In genomic region chr17:81703747-81704654, GRCh38 we compare ENCODE assay signal across 8 cellular contexts. TPM values are rescaled to one million over a fixed set of nuclear protein-coding genes. Genes with fewer than 3 reads are reported as not detected.
DNase-seq lines count a peak whose midpoint lies in the region; ATAC-seq, FAIRE-seq and TF ChIP-seq lines count a peak whose summit lies in the region.

No MANE protein-coding gene starts in this region.

- H3K27me3 ChIP-seq in BJ (ENCODE audit: control insufficient read depth, insufficient read depth, low read length) (no peaks in the 10 kb centered on the region), K562 (ENCODE audit: control insufficient read depth in 2 of 2, insufficient read depth in 2 of 2, low read length in 2 of 2) (no peaks in the 10 kb centered on the region), lung (ENCODE audit: control insufficient read depth, insufficient read depth) (no peaks in the 10 kb centered on the region), vagina (no peaks in the 10 kb centered on the region)

- peaks cover 14 to 70% of the 10 kb centered on the region in 2 experiments; a peak in 4 of 5 replicates for H3K4me1 ChIP-seq in K562 (replicated peaks in 1 of 2; ENCODE audit: control insufficient read depth in 2 of 2, insufficient read depth in 2 of 2, low read length in 2 of 2)
- peaks cover 0 to 10% of the 10 kb centered on the region in 2 donors for H3K4me1 ChIP-seq in lung (ENCODE audit: control insufficient read depth in 2 of 2, insufficient read depth in 2 of 2, low read length in 2 of 2)
- peaks cover 34% of the 10 kb centered on the region for H3K4me1 ChIP-seq in vagina

- H3K4me3 ChIP-seq in BJ (ENCODE audit: low read depth, low read length) = peak overlapping the region; percentile 62
- H3K4me3 ChIP-seq in K562 = peak overlapping the region; percentile 99
- peak overlapping the region; percentile 67 for H3K4me3 ChIP-seq in lung
- peak overlapping the region; percentile 80 to 96 for H3K4me3 ChIP-seq in vagina

- H3K27ac ChIP-seq in K562 (ENCODE audit: extremely low read depth, low read depth, low read length) = peak overlapping the region; percentile 90
- H3K27ac ChIP-seq in lung (ENCODE audit: low read depth in 1 of 2, low read length in 1 of 2) = peak overlapping the region; percentile 92 to 96
- peak overlapping the region; percentile 83 for H3K27ac ChIP-seq in vagina

- H3K9me1 ChIP-seq in K562 (ENCODE audit: control insufficient read depth, insufficient read depth, low read length) = peaks cover 2% of the 10 kb centered on the region

- TSS peak; percentile 50 for BruUV-seq in K562 (replicated peaks; lab: Mats Ljungman, UMichigan)

- no peak for TF ChIP-seq EP300 in K562 (IDR thresholded peaks at IDR 0.05; ENCODE audit: low read length)

- intact Hi-C loops in K562 (cut with micrococcal nuclease) = loop anchor here (5.0 kb wide), 1 partner anchor 37 kb away; the partner anchor contains the start of genes CCDC137 and OXLD1
- intact Hi-C loops in vagina (cut with DNase I) = no loop called here

- H4K20me1 ChIP-seq in K562 (replicated peaks; ENCODE audit: control insufficient read depth, insufficient read depth, low read length) = peaks cover 13% of the 10 kb centered on the region

- H3K36me3 ChIP-seq in BJ (ENCODE audit: control insufficient read depth, insufficient read depth, low read length) (peaks cover 35% of the 10 kb centered on the region), K562 (ENCODE audit: control insufficient read depth, insufficient read depth, low read length) (peaks cover 81% of the 10 kb centered on the region), lung (ENCODE audit: control insufficient read depth in 2 of 2, insufficient read depth in 2 of 2, low read length in 2 of 2) (peaks cover 0 to 39% of the 10 kb centered on the region in 2 donors), vagina (peaks cover 0 to 32% of the 10 kb centered on the region in 2 donors)

- peaks cover 62% of the 10 kb centered on the region for H3K79me2 ChIP-seq in K562 (ENCODE audit: control insufficient read depth, insufficient read depth, low read length)

- in situ Hi-C loops in K562 (cut with MboI) = no loop called here

- ATAC-seq in HG02973 (IDR thresholded peaks at IDR 0.05; ENCODE audit: unreplicated experiment) (peak; percentile 5), K562 (no peak; the same call in 2 of the 3 replicates), lung (ENCODE audit: insufficient read depth, low FRiP score) (no peak)

- DNase-seq in BJ (ENCODE audit: low read depth) (no peak), K562 (ENCODE audit: extremely low read depth in 1 of 4, low spot score in 3 of 4) (peak in 2 of 4 experiments; percentile 31 to 34), lung (ENCODE audit: low spot score) (no peak), vagina (ENCODE audit: extremely low spot score in 2 of 2) (no peak), NCI-H345 treated with DMSO at 0.1 percent for 48 hours (lab: John Stamatoyannopoulos, UW; ENCODE audit: unreplicated experiment) (no peak), NCI-H446 (lab: John Stamatoyannopoulos, UW) (no peak), MV-4-11 (lab: John Stamatoyannopoulos, UW) (no peak)

- TF ChIP-seq CTCF in BJ (IDR thresholded peaks at IDR 0.05; ENCODE audit: insufficient read depth, low read depth, low read length) = no peak
- no peak for TF ChIP-seq CTCF in K562 (IDR thresholded peaks at IDR 0.05 in 2 of 3, conservative IDR thresholded peaks at IDR 0.05 in 1 of 3; ENCODE audit: insufficient read depth in 2 of 3, low read depth in 1 of 3, low read length in 3 of 3)
- no peak for TF ChIP-seq CTCF in lung (IDR thresholded peaks at IDR 0.05; ENCODE audit: control extremely low read depth, extremely low read depth)
- no peak for TF ChIP-seq CTCF in vagina (IDR thresholded peaks at IDR 0.05)

- CTCF ChIA-PET in BJ (lab: Yijun Ruan, JAX) = interaction anchor here (0.8 to 1.3 kb wide), 3 partner anchors 10 to 21 kb away, joined by 3 read pairs; partner anchors contain the start of genes ARL16 and HGS
- CTCF ChIA-PET in K562 (lab: Yijun Ruan, JAX; ENCODE audit: low intra/inter-chr PET ratio) = no interaction called here

- 0 out of 2 replicates have a peak overlapping the region, but pooled peaks have one; percentile 12 for H2AFZ ChIP-seq in K562 (ENCODE audit: low read depth, low read length)

- no peak for TF ChIP-seq RAD21 in K562 (CRISPR knock-in tag; conservative IDR thresholded peaks at IDR 0.05 in 1 of 2, IDR thresholded peaks at IDR 0.05 in 1 of 2)

- peak overlapping the region; percentile 96 to 100 for H3K9ac ChIP-seq in K562 (ENCODE audit: insufficient read depth in 1 of 2, low read depth in 2 of 2, low read length in 2 of 2)

- H3K4me2 ChIP-seq in K562 (ENCODE audit: insufficient read depth, low read length) = peak overlapping the region; percentile 95

- WGBS in K562 (ENCODE audit: insufficient coverage, low coverage, missing lambda C conversion rate) = 9% methylated on average over 26 of the region's 27 CpGs
- 28 to 42% methylated on average over 22 to 27 of the region's 27 CpGs for WGBS in lung, 2 donors

- POLR2A ChIA-PET in BJ (lab: Charles Lee) = no interaction called here
- POLR2A ChIA-PET in K562 (lab: Yijun Ruan, JAX) = interaction anchor here (0.7 to 4.7 kb wide), 11 partner anchors 9 to 481 kb away, joined by 3 to 54 read pairs (median 4); partner anchors contain the start of genes ALYREF, ANAPC11, ARL16 and CEP131

- TF ChIP-seq POLR2A in K562 (conservative IDR thresholded peaks at IDR 0.05) (no peak), vagina (IDR thresholded peaks at IDR 0.05) (no peak)

- peak; percentile 23 for FAIRE-seq in K562 (lab: Jason Lieb, UNC)

- H3K9me3 ChIP-seq in K562 (replicated peaks; ENCODE audit: control insufficient read depth, insufficient read depth, low read depth, low read length) (no peaks in the 10 kb centered on the region), lung (ENCODE audit: control insufficient read depth in 2 of 2, insufficient read depth in 1 of 2, low read length in 1 of 2) (no peaks in the 10 kb centered on the region), vagina (no peaks in the 10 kb centered on the region)

RNA-seq across cellular contexts. Expression of gene MRPL12, which starts 0.8 kb away (rescaled TPM):
- 56.2 and 63.0 TPM in 2 replicates for polyA plus RNA-seq in BJ (2011; rRNA removed)
- 15.1 and 27.4 TPM in 2 replicates for polyA minus RNA-seq in BJ (2011; rRNA and poly(A)+ RNA removed)
- total RNA-seq in K562 (2011; cell fraction: chromatin; rRNA removed; ENCODE audit: low replicate concordance) = 14.2 and 50.8 TPM in 2 replicates
- 61.9 and 77.4 TPM in 2 replicates for total RNA-seq in K562 (2011; cell fraction: nucleolus; rRNA removed)
- total RNA-seq in K562 (2011; cell fraction: nucleoplasm; rRNA removed) = 32.4 and 38.0 TPM in 2 replicates
- 182 and 276 TPM in 2 replicates for total RNA-seq in K562 (2014; rRNA removed)
- 31.8 and 40.0 TPM in 2 replicates for total RNA-seq in K562 (2014; rRNA removed; fragmentation: Illumina TruSeq; extraction: Trizol)
- total RNA-seq in K562 (2015; rRNA removed; fragmentation: Illumina TruSeq; extraction: Trizol) = 57.9 and 60.8 TPM in 2 replicates
- total RNA-seq in K562 (2021) = 231 and 251 TPM in 2 replicates
- 101 and 110 TPM in 2 replicates for polyA plus RNA-seq in K562 (2011; rRNA removed)
- polyA plus RNA-seq in K562 (2011; cell fraction: cytosol; rRNA removed) = 124 and 353 TPM in 2 replicates
- polyA plus RNA-seq in K562 (2011; cell fraction: nucleus; rRNA removed) = 53.5 and 78.2 TPM in 2 replicates
- 145 TPM in 2 replicates for polyA plus RNA-seq in K562 (2012)
- 100 and 128 TPM in 2 replicates for polyA plus RNA-seq in K562 (2014; fragmentation: Illumina TruSeq; extraction: Trizol)
- 1 to 10 TPM in 1 of 2 experiments, under 1 TPM in 1; 0.94 to 2.7 TPM for polyA plus RNA-seq in K562 (2014; fragmentation: Nextera tagmentation; extraction: Ambion mirVana)
- polyA plus RNA-seq in K562 (2014; rRNA removed) = 338 and 351 TPM in 2 replicates
- polyA minus RNA-seq in K562 (2011; rRNA and poly(A)+ RNA removed) = 36.5 and 49.2 TPM in 2 replicates
- 52.2 and 58.3 TPM in 2 replicates for polyA minus RNA-seq in K562 (2011; cell fraction: cytosol; rRNA and poly(A)+ RNA removed)
- 15.9 and 32.2 TPM in 2 replicates for polyA minus RNA-seq in K562 (2011; cell fraction: nucleus; rRNA and poly(A)+ RNA removed)
- total RNA-seq in lung = 10 to 100 TPM in 1 of 2 donors, 1 to 10 TPM in 1; 6.1 to 74.9 TPM
- polyA plus RNA-seq in lung = 100 to 1,000 TPM; 132 to 154 TPM
- total RNA-seq in vagina = 77.3 TPM

RNA-seq across cellular contexts. Expression of gene SLC25A10, which starts 8.1 kb away (rescaled TPM):
- polyA plus RNA-seq in BJ (2011; rRNA removed) (4.9 and 8.4 TPM in 2 replicates), K562 (2011; rRNA removed) (26.3 and 34.3 TPM in 2 replicates), K562 (2014; fragmentation: Illumina TruSeq; extraction: Trizol) (34.3 and 70.2 TPM in 2 replicates), K562 (2014; fragmentation: Nextera tagmentation; extraction: Ambion mirVana) (1 to 10 TPM in 1 of 2 experiments, under 1 TPM in 1; 0.10 to 1.5 TPM), K562 (2014; rRNA removed) (68.4 and 70.6 TPM in 2 replicates), lung (10 to 100 TPM; 13.0 to 21.5 TPM)
- 4.1 and 7.5 TPM in 2 replicates for polyA minus RNA-seq in BJ (2011; rRNA and poly(A)+ RNA removed)
- 20.2 and 85.2 TPM in 2 replicates for total RNA-seq in K562 (2011; cell fraction: chromatin; rRNA removed; ENCODE audit: low replicate concordance)
- 76.7 and 104 TPM in 2 replicates for total RNA-seq in K562 (2011; cell fraction: nucleolus; rRNA removed)
- 36.2 and 36.3 TPM in 2 replicates for total RNA-seq in K562 (2011; cell fraction: nucleoplasm; rRNA removed)
- total RNA-seq in K562 (2014; rRNA removed) (77.1 and 107 TPM in 2 replicates), K562 (2014; rRNA removed; fragmentation: Illumina TruSeq; extraction: Trizol) (8.5 and 15.4 TPM in 2 replicates), K562 (2015; rRNA removed; fragmentation: Illumina TruSeq; extraction: Trizol) (36.2 and 39.1 TPM in 2 replicates), K562 (2021) (85.6 and 86.9 TPM in 2 replicates), lung (10 to 100 TPM in 1 of 2 donors, 1 to 10 TPM in 1; 4.3 to 21.0 TPM), vagina (2.9 TPM)
- 46.6 and 127 TPM in 2 replicates for polyA plus RNA-seq in K562 (2011; cell fraction: cytosol; rRNA removed)
- polyA plus RNA-seq in K562 (2011; cell fraction: nucleus; rRNA removed) = 60.6 and 93.2 TPM in 2 replicates
- 35.9 and 54.4 TPM in 2 replicates for polyA plus RNA-seq in K562 (2012)
- 7.7 and 13.8 TPM in 2 replicates for polyA minus RNA-seq in K562 (2011; rRNA and poly(A)+ RNA removed)
- 31.8 and 35.5 TPM in 2 replicates for polyA minus RNA-seq in K562 (2011; cell fraction: cytosol; rRNA and poly(A)+ RNA removed)
- polyA minus RNA-seq in K562 (2011; cell fraction: nucleus; rRNA and poly(A)+ RNA removed) = 20.9 and 21.4 TPM in 2 replicates

RNA-seq across cellular contexts. Expression of gene HGS, which starts 20.2 kb away (rescaled TPM):
- polyA plus RNA-seq in BJ (2011; rRNA removed) = 67.2 and 110 TPM in 2 replicates
- polyA minus RNA-seq in BJ (2011; rRNA and poly(A)+ RNA removed) = 106 and 156 TPM in 2 replicates
- total RNA-seq in K562 (2011; cell fraction: chromatin; rRNA removed; ENCODE audit: low replicate concordance) = 345 and 984 TPM in 2 replicates
- total RNA-seq in K562 (2011; cell fraction: nucleolus; rRNA removed) = 485 and 495 TPM in 2 replicates
- total RNA-seq in K562 (2011; cell fraction: nucleoplasm; rRNA removed) = 301 and 334 TPM in 2 replicates
- 96.7 and 99.7 TPM in 2 replicates for total RNA-seq in K562 (2014; rRNA removed)
- 55.5 and 77.1 TPM in 2 replicates for total RNA-seq in K562 (2014; rRNA removed; fragmentation: Illumina TruSeq; extraction: Trizol)
- 61.4 and 66.3 TPM in 2 replicates for total RNA-seq in K562 (2015; rRNA removed; fragmentation: Illumina TruSeq; extraction: Trizol)
- 132 and 161 TPM in 2 replicates for total RNA-seq in K562 (2021)
- polyA plus RNA-seq in K562 (2011; rRNA removed) = 60.7 and 127 TPM in 2 replicates
- polyA plus RNA-seq in K562 (2011; cell fraction: cytosol; rRNA removed) = 55.5 and 141 TPM in 2 replicates
- polyA plus RNA-seq in K562 (2011; cell fraction: nucleus; rRNA removed) = 547 and 894 TPM in 2 replicates
- polyA plus RNA-seq in K562 (2012) = 81.3 and 125 TPM in 2 replicates
- polyA plus RNA-seq in K562 (2014; fragmentation: Illumina TruSeq; extraction: Trizol) = 126 and 128 TPM in 2 replicates
- 1 to 10 TPM; 3.9 to 9.4 TPM for polyA plus RNA-seq in K562 (2014; fragmentation: Nextera tagmentation; extraction: Ambion mirVana)
- 141 and 176 TPM in 2 replicates for polyA plus RNA-seq in K562 (2014; rRNA removed)
- 76.0 and 85.7 TPM in 2 replicates for polyA minus RNA-seq in K562 (2011; rRNA and poly(A)+ RNA removed)
- 50.3 and 53.4 TPM in 2 replicates for polyA minus RNA-seq in K562 (2011; cell fraction: cytosol; rRNA and poly(A)+ RNA removed)
- 113 and 138 TPM in 2 replicates for polyA minus RNA-seq in K562 (2011; cell fraction: nucleus; rRNA and poly(A)+ RNA removed)
- 100 to 1,000 TPM in 1 of 2 donors, 10 to 100 TPM in 1; 51.5 to 128 TPM for total RNA-seq in lung
- 100 to 1,000 TPM; 100 to 115 TPM for polyA plus RNA-seq in lung
- total RNA-seq in vagina = 72.9 TPM

RNA-seq across cellular contexts. Expression of gene ARL16, which starts 20.4 kb away (rescaled TPM):
- polyA plus RNA-seq in BJ (2011; rRNA removed) (48.8 and 70.8 TPM in 2 replicates), K562 (2011; rRNA removed) (29.8 and 30.6 TPM in 2 replicates), K562 (2014; fragmentation: Illumina TruSeq; extraction: Trizol) (25.6 and 32.4 TPM in 2 replicates), K562 (2014; fragmentation: Nextera tagmentation; extraction: Ambion mirVana) (10 to 100 TPM in 1 of 2 experiments, 1 to 10 TPM in 1; 5.4 to 10.4 TPM), K562 (2014; rRNA removed) (32.4 and 34.7 TPM in 2 replicates), lung (10 to 100 TPM; 27.8 to 59.5 TPM)
- polyA minus RNA-seq in BJ (2011; rRNA and poly(A)+ RNA removed) = 15.1 and 16.8 TPM in 2 replicates
- 40.1 and 78.0 TPM in 2 replicates for total RNA-seq in K562 (2011; cell fraction: chromatin; rRNA removed; ENCODE audit: low replicate concordance)
- 48.6 and 55.2 TPM in 2 replicates for total RNA-seq in K562 (2011; cell fraction: nucleolus; rRNA removed)
- total RNA-seq in K562 (2011; cell fraction: nucleoplasm; rRNA removed) = 38.9 and 42.4 TPM in 2 replicates
- total RNA-seq in K562 (2014; rRNA removed) (25.2 and 46.0 TPM in 2 replicates), K562 (2014; rRNA removed; fragmentation: Illumina TruSeq; extraction: Trizol) (18.8 and 21.6 TPM in 2 replicates), K562 (2015; rRNA removed; fragmentation: Illumina TruSeq; extraction: Trizol) (19.7 and 21.3 TPM in 2 replicates), K562 (2021) (18.3 and 22.6 TPM in 2 replicates), lung (10 to 100 TPM; 27.4 to 31.8 TPM), vagina (24.1 TPM)
- polyA plus RNA-seq in K562 (2011; cell fraction: cytosol; rRNA removed) = 36.0 and 45.9 TPM in 2 replicates
- polyA plus RNA-seq in K562 (2011; cell fraction: nucleus; rRNA removed) = 16.8 and 22.9 TPM in 2 replicates
- polyA plus RNA-seq in K562 (2012) = 26.1 and 26.2 TPM in 2 replicates
- 11.5 and 12.4 TPM in 2 replicates for polyA minus RNA-seq in K562 (2011; rRNA and poly(A)+ RNA removed)
- 5.8 and 6.2 TPM in 2 replicates for polyA minus RNA-seq in K562 (2011; cell fraction: cytosol; rRNA and poly(A)+ RNA removed)
- 7.3 and 11.8 TPM in 2 replicates for polyA minus RNA-seq in K562 (2011; cell fraction: nucleus; rRNA and poly(A)+ RNA removed)

RNA-seq across cellular contexts. Expression of gene CCDC137, which starts 37.5 kb away (rescaled TPM):
- polyA plus RNA-seq in BJ (2011; rRNA removed) = 10.8 and 10.9 TPM in 2 replicates
- polyA minus RNA-seq in BJ (2011; rRNA and poly(A)+ RNA removed) = 2.2 and 2.6 TPM in 2 replicates
- total RNA-seq in K562 (2011; cell fraction: chromatin; rRNA removed; ENCODE audit: low replicate concordance) = 45.8 and 69.3 TPM in 2 replicates
- 37.0 and 38.7 TPM in 2 replicates for total RNA-seq in K562 (2011; cell fraction: nucleolus; rRNA removed)
- total RNA-seq in K562 (2011; cell fraction: nucleoplasm; rRNA removed) = 27.8 and 51.5 TPM in 2 replicates
- total RNA-seq in K562 (2014; rRNA removed) = 56.0 and 64.2 TPM in 2 replicates
- 20.0 and 21.4 TPM in 2 replicates for total RNA-seq in K562 (2014; rRNA removed; fragmentation: Illumina TruSeq; extraction: Trizol)
- 47.1 and 48.5 TPM in 2 replicates for total RNA-seq in K562 (2015; rRNA removed; fragmentation: Illumina TruSeq; extraction: Trizol)
- 48.9 and 49.2 TPM in 2 replicates for total RNA-seq in K562 (2021)
- 18.9 and 24.8 TPM in 2 replicates for polyA plus RNA-seq in K562 (2011; rRNA removed)
- 18.3 and 30.6 TPM in 2 replicates for polyA plus RNA-seq in K562 (2011; cell fraction: cytosol; rRNA removed)
- 40.1 and 55.8 TPM in 2 replicates for polyA plus RNA-seq in K562 (2011; cell fraction: nucleus; rRNA removed)
- polyA plus RNA-seq in K562 (2012) = 28.5 and 39.2 TPM in 2 replicates
- 38.3 and 41.1 TPM in 2 replicates for polyA plus RNA-seq in K562 (2014; fragmentation: Illumina TruSeq; extraction: Trizol)
- polyA plus RNA-seq in K562 (2014; fragmentation: Nextera tagmentation; extraction: Ambion mirVana) = 1 to 10 TPM; 2.3 to 4.1 TPM
- 63.7 and 68.1 TPM in 2 replicates for polyA plus RNA-seq in K562 (2014; rRNA removed)
- polyA minus RNA-seq in K562 (2011; rRNA and poly(A)+ RNA removed) = 4.4 and 4.8 TPM in 2 replicates
- polyA minus RNA-seq in K562 (2011; cell fraction: cytosol; rRNA and poly(A)+ RNA removed) = 8.5 TPM in 2 replicates
- 9.4 and 17.3 TPM in 2 replicates for polyA minus RNA-seq in K562 (2011; cell fraction: nucleus; rRNA and poly(A)+ RNA removed)
- 10 to 100 TPM; 10.2 to 23.6 TPM for total RNA-seq in lung
- 10 to 100 TPM; 16.6 to 16.8 TPM for polyA plus RNA-seq in lung
- 13.8 TPM for total RNA-seq in vagina
